Comparison of ENCODE assay signal across 8 cellular contexts in genomic region chr10:22325948-22326702, GRCh38. TPM values are rescaled to one million over a fixed set of nuclear protein-coding genes. Genes with fewer than 3 reads are reported as not detected.
DNase-seq lines count a peak whose midpoint lies in the region; ATAC-seq and TF ChIP-seq lines count a peak whose summit lies in the region.
"Had no signal": no experiment of that assay in that cellular context is flagged by ENCODE, and none has a peak within 500 bp of the region (broad histone marks: within the 10 kb centered on the region; RNA-seq: fewer than 3 reads in every experiment).

No MANE protein-coding gene starts in this region.

- no peak for TF ChIP-seq CTCF in WTC11 (IDR thresholded peaks at IDR 0.05)

- no peaks in the 10 kb centered on the region for H3K36me3 Mint-ChIP-seq in WTC11
- peaks cover 9 to 18% of the 10 kb centered on the region in 2 donors for H3K36me3 Mint-ChIP-seq in stimulated activated naive B cell treated with anti-CD40 and anti-IgM and Interleukin-4, amounts not matched to agents 10 μg/mL and 1 μg/mL and 100 μg/mL, for 72 hours

- peaks cover 41% of the 10 kb centered on the region for H3K4me1 Mint-ChIP-seq in WTC11
- peaks cover 23 to 43% of the 10 kb centered on the region in 2 donors for H3K4me1 Mint-ChIP-seq in stimulated activated naive B cell treated with anti-CD40 and anti-IgM and Interleukin-4, amounts not matched to agents 10 μg/mL and 1 μg/mL and 100 μg/mL, for 72 hours

- H3K4me3 ChIP-seq in HAP-1 (peak overlapping the region; percentile 43), iPS-11a (ENCODE audit: low read depth, low read length) (peak overlapping the region; percentile 28)

- peaks cover 13% of the 10 kb centered on the region for H3K27me3 ChIP-seq in HAP-1 (ENCODE audit: low read depth)

- peaks cover 36% of the 10 kb centered on the region for H3K36me3 ChIP-seq in HAP-1 (replicated peaks)

- no peaks in the 10 kb centered on the region for H3K9me3 Mint-ChIP-seq in WTC11
- H3K9me3 Mint-ChIP-seq in stimulated activated naive B cell treated with anti-CD40 and anti-IgM and Interleukin-4, amounts not matched to agents 10 μg/mL and 1 μg/mL and 100 μg/mL, for 72 hours = no peaks in the 10 kb centered on the region

- no peak overlapping the region for H3K27ac Mint-ChIP-seq in WTC11
- peak overlapping the region; percentile 54 for H3K27ac Mint-ChIP-seq in stimulated activated naive B cell treated with anti-CD40 and anti-IgM and Interleukin-4, amounts not matched to agents 10 μg/mL and 1 μg/mL and 100 μg/mL, for 72 hours

- in situ Hi-C loops in HAP-1 (cut with MboI; ENCODE audit: low sequenced_read_pairs) = no loop called here

- peaks cover 92% of the 10 kb centered on the region for H3K27me3 Mint-ChIP-seq in WTC11 (ENCODE audit: low read depth)
- H3K27me3 Mint-ChIP-seq in stimulated activated naive B cell treated with anti-CD40 and anti-IgM and Interleukin-4, amounts not matched to agents 10 μg/mL and 1 μg/mL and 100 μg/mL, for 72 hours = no peaks in the 10 kb centered on the region

- no peaks in the 10 kb centered on the region for H3K9me3 ChIP-seq in HAP-1

- H3K4me1 ChIP-seq in HAP-1 = peaks cover 31% of the 10 kb centered on the region

- ATAC-seq in WTC11 (peak; percentile 33), HG03097 (IDR thresholded peaks at IDR 0.05; ENCODE audit: low FRiP score, unreplicated experiment) (no peak)
- ATAC-seq in stimulated activated naive B cell treated with anti-CD40 and anti-IgM and Interleukin-4, amounts not matched to agents 10 μg/mL and 1 μg/mL and 100 μg/mL, for 72 hours (replicated peaks) = peak in 1 of 2 donors; percentile 1

- POLR2A ChIA-PET in WTC11 (lab: Charles Lee) = no interaction called here

- H3K4me3 Mint-ChIP-seq in WTC11 = peak overlapping the region; percentile 71
- peak overlapping the region; percentile 68 to 82 for H3K4me3 Mint-ChIP-seq in stimulated activated naive B cell treated with anti-CD40 and anti-IgM and Interleukin-4, amounts not matched to agents 10 μg/mL and 1 μg/mL and 100 μg/mL, for 72 hours

- no peak for DNase-seq in HAP-1 (ENCODE audit: low spot score in 2 of 2)
- no peak for DNase-seq in WTC11 (ENCODE audit: low spot score)
- DNase-seq in stimulated activated naive B cell treated with anti-CD40 and anti-IgM and Interleukin-4, amounts not matched to agents 10 μg/mL and 1 μg/mL and 100 μg/mL, for 72 hours = no peak
- DNase-seq in Kasumi-1 (lab: John Stamatoyannopoulos, UW) = no peak
- DNase-seq in midbrain (lab: John Stamatoyannopoulos, UW) = no peak

- CTCF ChIA-PET in WTC11 (lab: Charles Lee) = no interaction called here

TF ChIP-seq in WTC11, 78 proteins besides CTCF, POLR2A, EP300 and RAD21:
- TF ChIP-seq SOX15 (CRISPR knock-in tag; IDR thresholded peaks at IDR 0.05) = no peak
- no peak for TF ChIP-seq RORB (CRISPR knock-in tag; IDR thresholded peaks at IDR 0.05)
- TF ChIP-seq TP53 (CRISPR knock-in tag; IDR thresholded peaks at IDR 0.05) = no peak
- no peak for TF ChIP-seq OVOL2 (CRISPR knock-in tag; IDR thresholded peaks at IDR 0.05; ENCODE audit: borderline replicate concordance)
- no peak for TF ChIP-seq FOXP1 (CRISPR knock-in tag; IDR thresholded peaks at IDR 0.05; ENCODE audit: borderline replicate concordance)
- TF ChIP-seq KAT7 (CRISPR knock-in tag; IDR thresholded peaks at IDR 0.05; ENCODE audit: borderline replicate concordance) = no peak

RNA-seq across cellular contexts. Expression of gene BMI1, which starts 5.2 kb away (rescaled TPM):
- 3.4 to 4.0 TPM (median 4.0 TPM) in 3 replicates for total RNA-seq in WTC11 (2021)

RNA-seq across cellular contexts. Expression of gene COMMD3, which starts 9.9 kb away (rescaled TPM):
- total RNA-seq in WTC11 (2021) = 2.6 to 3.6 TPM (median 3.5 TPM) in 3 replicates

RNA-seq across cellular contexts. Expression of gene SPAG6, which starts 19.2 kb away (rescaled TPM):
- 0.30 to 0.74 TPM in 2 of 3 replicates, not detected in the other for total RNA-seq in WTC11 (2021)
- total RNA-seq: myocyte had no signal
